14 cellular contexts compared by ENCODE assay signal in genomic region chrX:368811-369562, GRCh38. TPM values are rescaled to one million over a fixed set of nuclear protein-coding genes. Genes with fewer than 3 reads are reported as not detected.
DNase-seq lines count a peak whose midpoint lies in the region; ATAC-seq, FAIRE-seq and TF ChIP-seq lines count a peak whose summit lies in the region.
"Had no signal": no experiment of that assay in that cellular context is flagged by ENCODE, and none has a peak within 500 bp of the region (broad histone marks: within the 10 kb centered on the region; RNA-seq: fewer than 3 reads in every experiment).

No MANE protein-coding gene starts in this region.

- no peak overlapping the region for H3K4me3 ChIP-seq in HEK293 (ENCODE audit: low read depth, low read length)
- H3K4me3 ChIP-seq: gastroesophageal sphincter had no signal

- no peaks in the 10 kb centered on the region for H3K36me3 ChIP-seq in HEK293 (ENCODE audit: control insufficient read depth in 2 of 2, insufficient read depth in 1 of 2, low read length in 2 of 2)

- DNase-seq in astrocyte of the hippocampus (ENCODE audit: low read depth, low spot score) (peak; percentile 29), hepatic stellate cell (ENCODE audit: low spot score) (peak; percentile 68), urothelium cell line (ENCODE audit: low spot score) (peak; percentile 13), NCI-H1436 treated with DMSO at 0.1 percent for 48 hours (lab: John Stamatoyannopoulos, UW) (no peak), T-cell (no peak)
- DNase-seq: activated CD4-positive, alpha-beta T cell treated with anti-CD3 and anti-CD28 coated beads, Interleukin-2, amount 50 U/mL, for 48 hours; activated gamma-delta T cell; cortex of kidney; DMS153; NCI-H69; substantia nigra had no signal

- no peak for ATAC-seq in T-cell (replicated peaks in 1 of 4)
- no peak for ATAC-seq in GM21786 (IDR thresholded peaks at IDR 0.05; ENCODE audit: unreplicated experiment)
- ATAC-seq: gastroesophageal sphincter had no signal

- POLR2A ChIA-PET in HEK293 (lab: Yijun Ruan, JAX) (no interaction called here), T-cell (lab: Charles Lee) (no interaction called here)

- H3K9me3 Mint-ChIP-seq in T-cell: no peaks in the 10 kb centered on the region

- H3K9me3 ChIP-seq in HEK293 (ENCODE audit: control insufficient read depth, insufficient read depth, low read depth, low read length): no peaks in the 10 kb centered on the region
- H3K9me3 ChIP-seq: gastroesophageal sphincter had no signal

- H3K36me3 Mint-ChIP-seq in T-cell: peaks cover 8% of the 10 kb centered on the region

- peaks cover 3% of the 10 kb centered on the region; the same call in 1 of the 2 replicates for H3K4me1 ChIP-seq in HEK293 (ENCODE audit: control insufficient read depth, insufficient read depth, low read length)

- H3K4me1 Mint-ChIP-seq in T-cell: peaks cover 19 to 24% (median 20%) of the 10 kb centered on the region in 3 donors

- no peak for FAIRE-seq in urothelium cell line (lab: Jason Lieb, UNC)

- no peak for TF ChIP-seq CTCF in HEK293 (tag by site-specific recombination; IDR thresholded peaks at IDR 0.05)

- no peak overlapping the region for H3K27ac ChIP-seq in HEK293 (ENCODE audit: extremely low read depth, low read depth, low read length)
- H3K27ac ChIP-seq: gastroesophageal sphincter had no signal

- H3K4me3 Mint-ChIP-seq in T-cell: no peak overlapping the region

- CTCF ChIA-PET in HEK293 (lab: Yijun Ruan, JAX): no interaction called here
- CTCF ChIA-PET in T-cell (lab: Charles Lee): no interaction called here

- no peak overlapping the region for H3K27ac Mint-ChIP-seq in T-cell

- peaks cover 14 to 25% of the 10 kb centered on the region in 2 donors for H3K27me3 Mint-ChIP-seq in T-cell

TF ChIP-seq in HEK293, 187 proteins besides CTCF, POLR2A, EP300 and RAD21:
- no peak for TF ChIP-seq KLF1 (tag by site-specific recombination; IDR thresholded peaks at IDR 0.05)
- TF ChIP-seq ZBTB49 (tag by site-specific recombination; IDR thresholded peaks at IDR 0.05; ENCODE audit: low read depth): no peak
- TF ChIP-seq ZFP37 (tag by site-specific recombination; IDR thresholded peaks at IDR 0.05): no peak
- TF ChIP-seq GLIS1 (tag by site-specific recombination; IDR thresholded peaks at IDR 0.05): 0 out of 2 replicates have a peak, but pooled peaks have one; percentile 15
- peak; percentile 63 for TF ChIP-seq ZIC2 (tag by site-specific recombination; IDR thresholded peaks at IDR 0.05)
- TF ChIP-seq ZNF843 (tag by site-specific recombination; IDR thresholded peaks at IDR 0.05): no peak
- TF ChIP-seq SALL2 (tag by site-specific recombination; IDR thresholded peaks at IDR 0.05; ENCODE audit: borderline replicate concordance): no peak

RNA-seq across cellular contexts. Expression of gene PPP2R3B, which starts 17.7 kb away (rescaled TPM):
- 10 to 100 TPM; 30.5 to 56.5 (median 46.6) TPM for total RNA-seq in T-cell

RNA-seq across cellular contexts. Expression of gene GTPBP6, which starts 50.4 kb away (rescaled TPM):
- total RNA-seq in T-cell: 100 to 1,000 TPM in 3 of 5 donors, 10 to 100 TPM in 2; 58.8 to 112 (median 111) TPM

Comparison
In these comparisons a context has a peak if more than half of its experiments do, and no peak if none do; other contexts are left out.
1. DNase-seq: peak in astrocyte of the hippocampus (single experiment), hepatic stellate cell (single experiment) and urothelium cell line (single experiment); none in NCI-H1436 treated with DMSO at 0.1 percent for 48 hours (single experiment) and T-cell (0 of 34).